12 cellular contexts compared by ENCODE assay signal in genomic region chr10:17647316-17647715, GRCh38. TPM values are rescaled to one million over a fixed set of nuclear protein-coding genes. Genes with fewer than 3 reads are reported as not detected.
A peak's percentile ranks its signal among the peaks of the same experiment; 100 is the strongest.
DNase-seq lines count a peak whose midpoint lies in the region; ATAC-seq lines count a peak whose summit lies in the region.
"Had no signal": no experiment of that assay in that cellular context is flagged by ENCODE, and none has a peak within 500 bp of the region (broad histone marks: within the 10 kb centered on the region; RNA-seq: fewer than 3 reads in every experiment).

No MANE protein-coding gene starts in this region.

- peaks cover 58% of the 10 kb centered on the region for H3K36me3 Mint-ChIP-seq in T-helper 2 cell treated with Interferon-gamma antibody and Interleukin-4, amounts not matched to agents 5 μg/mL and 100 μg/mL, for 36 hours (ENCODE audit: low read depth)

- H3K27me3 ChIP-seq in MG63 = no peaks in the 10 kb centered on the region

- H3K36me3 ChIP-seq in MG63 = peaks cover 18% of the 10 kb centered on the region

- DNase-seq in T-helper 2 cell treated with Interferon-gamma antibody and Interleukin-4, amounts not matched to agents 5 μg/mL and 100 μg/mL, for 36 hours (ENCODE audit: low spot score) = no peak
- DNase-seq in T-helper 2 cell = no peak
- peak; percentile 64 to 71 for DNase-seq in NOMO-1 (lab: John Stamatoyannopoulos, UW; ENCODE audit: unreplicated experiment in 2 of 2)
- DNase-seq in astrocyte of the hippocampus (ENCODE audit: low read depth, low spot score) = peak; percentile 40
- peak; percentile 59 for DNase-seq in pons (ENCODE audit: low spot score)
- DNase-seq in HUDEP-2 (lab: John Stamatoyannopoulos, UW; ENCODE audit: unreplicated experiment in 76 of 76) = no peak
- no peak for DNase-seq in MG63
- DNase-seq: effector CD4-positive, alpha-beta T cell; NCI-H1436 treated with DMSO at 0.1 percent for 48 hours had no signal

- H3K4me1 Mint-ChIP-seq in T-helper 2 cell treated with Interferon-gamma antibody and Interleukin-4, amounts not matched to agents 5 μg/mL and 100 μg/mL, for 36 hours (ENCODE audit: low read depth) = peaks cover 62% of the 10 kb centered on the region

- H3K4me3 Mint-ChIP-seq in T-helper 2 cell treated with Interferon-gamma antibody and Interleukin-4, amounts not matched to agents 5 μg/mL and 100 μg/mL, for 36 hours = peak overlapping the region; percentile 49

- H3K9me3 Mint-ChIP-seq in T-helper 2 cell treated with Interferon-gamma antibody and Interleukin-4, amounts not matched to agents 5 μg/mL and 100 μg/mL, for 36 hours = peaks cover 9% of the 10 kb centered on the region

- peak overlapping the region; percentile 71 for H3K27ac Mint-ChIP-seq in T-helper 2 cell treated with Interferon-gamma antibody and Interleukin-4, amounts not matched to agents 5 μg/mL and 100 μg/mL, for 36 hours

- H3K4me3 ChIP-seq in MG63 = no peak overlapping the region
- H3K4me3 ChIP-seq: A549, skin epidermis had no signal

- no peaks in the 10 kb centered on the region for H3K27me3 Mint-ChIP-seq in T-helper 2 cell treated with Interferon-gamma antibody and Interleukin-4, amounts not matched to agents 5 μg/mL and 100 μg/mL, for 36 hours (ENCODE audit: low read depth)

- no peak for ATAC-seq in GM19328 (IDR thresholded peaks at IDR 0.05; ENCODE audit: unreplicated experiment)
- ATAC-seq: A549 had no signal

- no peaks in the 10 kb centered on the region for H3K9me3 ChIP-seq in MG63
- H3K9me3 ChIP-seq: A549 had no signal

RNA-seq across cellular contexts. Expression of gene STAM, which starts 3.4 kb away (rescaled TPM):
- 9.3 and 13.6 TPM in 2 replicates for total RNA-seq in MG63 (2014; rRNA removed; shearing (Covaris generic); ENCODE audit: low replicate concordance)

RNA-seq across cellular contexts. Expression of gene HACD1, which starts 30.1 kb away (rescaled TPM):
- 37.3 and 71.8 TPM in 2 replicates for total RNA-seq in MG63 (2014; rRNA removed; shearing (Covaris generic); ENCODE audit: low replicate concordance)

Comparison
In these comparisons a context has a peak if more than half of its experiments do, and no peak if none do; other contexts are left out.
1. DNase-seq: peak in NOMO-1 (2 of 2), astrocyte of the hippocampus (single experiment) and pons (single experiment); none in T-helper 2 cell treated with Interferon-gamma antibody and Interleukin-4, amounts not matched to agents 5 μg/mL and 100 μg/mL, for 36 hours (single experiment), T-helper 2 cell (0 of 5), HUDEP-2 (0 of 76) and MG63 (single experiment).